In the genomic region with DNA sequence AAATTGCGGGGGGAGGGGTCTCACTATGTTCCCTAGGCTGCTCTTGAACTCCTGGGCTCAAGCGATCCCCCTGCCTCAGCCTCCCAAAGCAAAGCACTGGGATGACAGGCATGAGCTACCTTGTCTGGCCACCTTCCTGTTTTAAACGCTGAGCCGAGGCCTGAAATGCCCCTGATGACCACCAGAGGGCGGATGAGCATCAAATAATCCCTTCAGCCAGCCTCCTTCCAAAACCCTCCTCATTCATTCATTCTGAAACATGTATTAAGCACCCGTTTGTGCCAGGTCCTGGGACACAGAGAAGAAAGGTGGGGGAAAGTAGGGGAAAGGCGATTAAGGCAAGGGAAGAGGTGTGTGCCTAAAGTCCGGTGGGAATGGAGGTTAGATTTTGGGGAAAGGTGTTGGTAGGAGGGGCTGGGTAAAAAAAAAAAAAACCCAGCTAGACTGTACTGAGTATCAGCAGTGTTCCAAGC, we compare ENCODE assay signal across 8 cellular contexts. TPM values are rescaled to one million over a fixed set of nuclear protein-coding genes. Genes with fewer than 3 reads are reported as not detected.
DNase-seq lines count a peak whose midpoint lies in the region; ATAC-seq and TF ChIP-seq lines count a peak whose summit lies in the region.

No MANE protein-coding gene starts in this region.

- DNase-seq in GM13977 (ENCODE audit: low spot score) (peak; percentile 84), NCI-H2081 (lab: John Stamatoyannopoulos, UW) (peak; percentile 85 to 88), T1000 (lab: John Stamatoyannopoulos, UW) (peak; percentile 42), ascending aorta (ENCODE audit: low spot score in 2 of 2) (peak; percentile 53 to 95), hippocampal formation (lab: John Stamatoyannopoulos, UW) (peak; percentile 63 to 84)
- DNase-seq in stimulated activated CD4-positive, alpha-beta T cell treated with anti-CD3 and anti-CD28 coated beads, Interleukin-12 subunit alpha, Interleukin-12 subunit beta, amount 100 ng/mL, for 24 hours (ENCODE audit: low read depth in 2 of 2), result peak; percentile 67 to 84

- in situ Hi-C loops in GM13977 (cut with MboI; ENCODE audit: low pct_unique_long_range_greater_than_20kb, low sequenced_read_pairs, unreplicated experiment), result no loop called here

- intact Hi-C loops in ascending aorta (cut with DNase I), result loop anchor here (1.0 to 5.0 kb wide), 2 partner anchors 38 to 875 kb away; a partner anchor contains a TSS

- peak; percentile 90 for TF ChIP-seq CTCF in 22Rv1 (IDR thresholded peaks at IDR 0.05)
- TF ChIP-seq CTCF in GM13977 (IDR thresholded peaks at IDR 0.05; ENCODE audit: extremely low read depth, insufficient read depth, missing control alignments), result peak; percentile 93
- TF ChIP-seq CTCF in ascending aorta (IDR thresholded peaks at IDR 0.05), result peak; percentile 93 to 95 (median 94)

- H3K36me3 ChIP-seq in ascending aorta, result no peaks in the 10 kb centered on the region

- peaks cover 7 to 23% of the 10 kb centered on the region in 2 donors for H3K4me1 ChIP-seq in ascending aorta

- H3K27ac ChIP-seq in 22Rv1 (0 out of 2 replicates have a peak overlapping the region, but pooled peaks have one; percentile 15), ascending aorta (no peak overlapping the region)

- ATAC-seq in GM21786 (IDR thresholded peaks at IDR 0.05; ENCODE audit: unreplicated experiment), result no peak

- H3K4me3 ChIP-seq in ascending aorta, result no peak overlapping the region

- no peaks in the 10 kb centered on the region for H3K9me3 ChIP-seq in ascending aorta

- no peaks in the 10 kb centered on the region for H3K27me3 ChIP-seq in ascending aorta

RNA-seq across cellular contexts. Expression of a gene that starts 30.7 kb away (rescaled TPM):
- total RNA-seq in ascending aorta, result 745 TPM
